In genomic region chr1:86382878-86383277, GRCh38 we compare ENCODE assay signal across 12 cellular contexts. TPM values are rescaled to one million over a fixed set of nuclear protein-coding genes. Genes with fewer than 3 reads are reported as not detected.
A peak's percentile ranks its signal among the peaks of the same experiment; 100 is the strongest.
DNase-seq lines count a peak whose midpoint lies in the region; ATAC-seq and TF ChIP-seq lines count a peak whose summit lies in the region.
"Had no signal": no experiment of that assay in that cellular context is flagged by ENCODE, and none has a peak within 500 bp of the region (broad histone marks: within the 10 kb centered on the region; RNA-seq: fewer than 3 reads in every experiment).

No MANE protein-coding gene starts in this region.

- TF ChIP-seq CTCF in spleen (IDR thresholded peaks at IDR 0.05 in 8 of 11, conservative IDR thresholded peaks at IDR 0.05 in 3 of 11): no peak
- no peak for TF ChIP-seq CTCF in BE2C (IDR thresholded peaks at IDR 0.05; ENCODE audit: low read depth, low read length)

- 12 to 15% (median 12%) methylated on average over 1 of the region's 1 CpG for WGBS in spleen, 5 donors

- DNase-seq in activated naive CD8-positive, alpha-beta T cell treated with anti-CD3 and anti-CD28 coated beads, Interleukin-2, amount 10 ng/mL, durations not matched to agents 7 days and 5 days: no peak
- no peak for DNase-seq in activated naive CD8-positive, alpha-beta T cell treated with anti-CD3 and anti-CD28 coated beads for 36 hours
- peak; percentile 39 for DNase-seq in amniotic epithelial cell (ENCODE audit: low read depth)
- DNase-seq in spleen: no peak
- DNase-seq in BE2C: no peak
- DNase-seq in NCI-H69 (lab: John Stamatoyannopoulos, UW): no peak
- no peak for DNase-seq in HEK293T (ENCODE audit: extremely low spot score)
- DNase-seq: Caco-2; effector CD4-positive, alpha-beta T cell; stimulated activated CD4-positive, alpha-beta T cell treated with anti-CD3 and anti-CD28 coated beads, Interleukin-2, amount 100 ng/mL, for 48 hours had no signal

- peaks cover 12% of the 10 kb centered on the region for H3K36me3 Mint-ChIP-seq in activated naive CD8-positive, alpha-beta T cell treated with anti-CD3 and anti-CD28 coated beads, Interleukin-2, amount 10 ng/mL, durations not matched to agents 7 days and 5 days
- peaks cover 5% of the 10 kb centered on the region for H3K36me3 Mint-ChIP-seq in activated naive CD8-positive, alpha-beta T cell treated with anti-CD3 and anti-CD28 coated beads for 36 hours

- CTCF ChIA-PET in HEK293T (lab: Yijun Ruan, JAX): no interaction called here

- H3K27me3 ChIP-seq in spleen (replicated peaks in 1 of 7) (no peaks in the 10 kb centered on the region), BE2C (no peaks in the 10 kb centered on the region)

- H3K9me3 ChIP-seq in spleen (peaks cover 0 to 4% (median under 1%) of the 10 kb centered on the region in 8 donors), BE2C (no peaks in the 10 kb centered on the region)
- H3K9me3 ChIP-seq: Caco-2 had no signal

- H3K27ac Mint-ChIP-seq in activated naive CD8-positive, alpha-beta T cell treated with anti-CD3 and anti-CD28 coated beads, Interleukin-2, amount 10 ng/mL, durations not matched to agents 7 days and 5 days: no peak overlapping the region
- H3K27ac Mint-ChIP-seq in activated naive CD8-positive, alpha-beta T cell treated with anti-CD3 and anti-CD28 coated beads for 36 hours: no peak overlapping the region

- intact Hi-C loops in spleen (cut with DNase I; ENCODE audit: low total_unique reads): no loop called here

- H3K4me1 Mint-ChIP-seq in activated naive CD8-positive, alpha-beta T cell treated with anti-CD3 and anti-CD28 coated beads, Interleukin-2, amount 10 ng/mL, durations not matched to agents 7 days and 5 days: peaks cover 12% of the 10 kb centered on the region
- peaks cover 5% of the 10 kb centered on the region for H3K4me1 Mint-ChIP-seq in activated naive CD8-positive, alpha-beta T cell treated with anti-CD3 and anti-CD28 coated beads for 36 hours

- H3K4me3 Mint-ChIP-seq in activated naive CD8-positive, alpha-beta T cell treated with anti-CD3 and anti-CD28 coated beads, Interleukin-2, amount 10 ng/mL, durations not matched to agents 7 days and 5 days: peak overlapping the region; percentile 77
- H3K4me3 Mint-ChIP-seq in activated naive CD8-positive, alpha-beta T cell treated with anti-CD3 and anti-CD28 coated beads for 36 hours: no peak overlapping the region
- H3K4me3 Mint-ChIP-seq: IgD-negative memory B cell had no signal

- H3K4me1 ChIP-seq in spleen (peaks cover 4 to 73% (median 22%) of the 10 kb centered on the region in 6 donors), BE2C (no peaks in the 10 kb centered on the region)
- H3K4me1 ChIP-seq: Caco-2 had no signal

- POLR2A ChIA-PET in activated naive CD8-positive, alpha-beta T cell treated with anti-CD3 and anti-CD28 coated beads, Interleukin-2, amount 10 ng/mL, durations not matched to agents 7 days and 5 days (lab: Charles Lee): interaction anchor here (0.6 to 1.8 kb wide), 3 partner anchors 13 to 357 kb away, joined by 3 to 8 read pairs (median 3); partner anchors contain the start of genes ODF2L and SH3GLB1
- POLR2A ChIA-PET in HEK293T (lab: Yijun Ruan, JAX): interaction anchor here (1.5 kb wide), 1 partner anchor 13 kb away, joined by 5 read pairs; the partner anchor contains the start of gene ODF2L

- peaks cover 2% of the 10 kb centered on the region for H3K9me3 Mint-ChIP-seq in activated naive CD8-positive, alpha-beta T cell treated with anti-CD3 and anti-CD28 coated beads, Interleukin-2, amount 10 ng/mL, durations not matched to agents 7 days and 5 days
- H3K9me3 Mint-ChIP-seq in activated naive CD8-positive, alpha-beta T cell treated with anti-CD3 and anti-CD28 coated beads for 36 hours: no peaks in the 10 kb centered on the region
- H3K9me3 Mint-ChIP-seq: IgD-negative memory B cell had no signal

- H3K4me3 ChIP-seq in spleen (peak overlapping the region in 7 of 8 donors; percentile 0 to 34 (median 9)), BE2C (ENCODE audit: low read depth, low read length) (no peak overlapping the region)

- TF ChIP-seq POLR2A in spleen (IDR thresholded peaks at IDR 0.05): no peak

- no peaks in the 10 kb centered on the region for H3K27me3 Mint-ChIP-seq in activated naive CD8-positive, alpha-beta T cell treated with anti-CD3 and anti-CD28 coated beads, Interleukin-2, amount 10 ng/mL, durations not matched to agents 7 days and 5 days
- no peaks in the 10 kb centered on the region for H3K27me3 Mint-ChIP-seq in activated naive CD8-positive, alpha-beta T cell treated with anti-CD3 and anti-CD28 coated beads for 36 hours
- H3K27me3 Mint-ChIP-seq: IgD-negative memory B cell had no signal

- H3K36me3 ChIP-seq in spleen (peaks cover 0 to 13% (median 2%) of the 10 kb centered on the region in 6 donors), BE2C (no peaks in the 10 kb centered on the region)

- peak overlapping the region; percentile 7 to 69 (median 58) for H3K27ac ChIP-seq in spleen

- no peak for ATAC-seq in activated naive CD8-positive, alpha-beta T cell treated with anti-CD3 and anti-CD28 coated beads, Interleukin-2, amount 10 ng/mL, durations not matched to agents 7 days and 5 days (ENCODE audit: low read depth)
- peak; percentile 47 for ATAC-seq in HG02852 (IDR thresholded peaks at IDR 0.05; ENCODE audit: unreplicated experiment)

TF ChIP-seq in HEK293T, 16 proteins besides CTCF, POLR2A, EP300 and RAD21:
- TF ChIP-seq FOXK2 (IDR thresholded peaks at IDR 0.05) (no peak), TARDBP (IDR thresholded peaks at IDR 0.05) (no peak), FOXA1 (IDR thresholded peaks at IDR 0.05) (no peak), PKNOX1 (IDR thresholded peaks at IDR 0.05) (no peak), CTBP1 (IDR thresholded peaks at IDR 0.05; ENCODE audit: borderline replicate concordance) (no peak), SUZ12 (IDR thresholded peaks at IDR 0.05) (no peak), BHLHE40 (IDR thresholded peaks at IDR 0.05; ENCODE audit: borderline replicate concordance) (no peak), ARNT (IDR thresholded peaks at IDR 0.05) (no peak), FOXM1 (IDR thresholded peaks at IDR 0.05; ENCODE audit: borderline replicate concordance) (no peak)

RNA-seq across cellular contexts. Expression of gene ODF2L, which starts 13.2 kb away (rescaled TPM):
- total RNA-seq in activated naive CD8-positive, alpha-beta T cell treated with anti-CD3 and anti-CD28 coated beads, Interleukin-2, amount 10 ng/mL, durations not matched to agents 7 days and 5 days: 10 to 100 TPM; 57.4 to 68.1 TPM
- total RNA-seq in activated naive CD8-positive, alpha-beta T cell treated with anti-CD3 and anti-CD28 coated beads for 36 hours: 10 to 100 TPM; 16.9 to 18.0 TPM
- total RNA-seq in spleen: 100 to 1,000 TPM in 1 of 7 donors, 10 to 100 TPM in 6; 57.3 to 132 (median 87.5) TPM
- polyA plus RNA-seq in spleen: 100 to 1,000 TPM in 2 of 3 donors, 10 to 100 TPM in 1; 39.1 to 123 (median 114) TPM
- polyA plus RNA-seq in BE2C (2012; ENCODE audit: insufficient read depth, insufficient read length, low read depth): 0.52 TPM

RNA-seq across cellular contexts. Expression of gene CLCA2, which starts 41.1 kb away (rescaled TPM):
- total RNA-seq in activated naive CD8-positive, alpha-beta T cell treated with anti-CD3 and anti-CD28 coated beads, Interleukin-2, amount 10 ng/mL, durations not matched to agents 7 days and 5 days: not detected
- total RNA-seq in activated naive CD8-positive, alpha-beta T cell treated with anti-CD3 and anti-CD28 coated beads for 36 hours: not detected
- not detected for total RNA-seq in spleen
- polyA plus RNA-seq in spleen: under 1 TPM in 2 of 3 donors, not detected in 1; 0.02 to 0.06 TPM
- not detected for polyA plus RNA-seq in BE2C (2012; ENCODE audit: insufficient read depth, insufficient read length, low read depth)
- polyA plus RNA-seq: IgD-negative memory B cell had no signal
